In genomic region chr5:141417494-141418172, GRCh38 we compare ENCODE assay signal across 7 cellular contexts.
DNase-seq lines count a peak whose midpoint lies in the region; ATAC-seq and TF ChIP-seq lines count a peak whose summit lies in the region.
"Not testable (repeated sequence)": the region's sequence is repeated elsewhere in the genome, so short reads cannot be mapped to it uniquely, and the experiment has no call there.

TSS of gene PCDHGB7 (plus strand) at chr5:141417677. CDS start at chr5:141417860, 183 bp downstream.

- not testable (repeated sequence) for H3K36me3 ChIP-seq in WERI-Rb-1; rectal smooth muscle tissue (ENCODE audit: control insufficient read depth, insufficient read depth, low read length)

- ATAC-seq in GM18511 (IDR thresholded peaks at IDR 0.05; ENCODE audit: unreplicated experiment) (peak; percentile 57), HG02798 (IDR thresholded peaks at IDR 0.05; ENCODE audit: poor library complexity, unreplicated experiment) (peak; percentile 80)

- peak; percentile 64 for DNase-seq in NCI-H1105 (lab: John Stamatoyannopoulos, UW)
- DNase-seq in WERI-Rb-1 = peak; percentile 58
- peak; percentile 87 for DNase-seq in choroid plexus epithelial cell (ENCODE audit: low read depth)
- DNase-seq in iPS-NIHi7 (ENCODE audit: extremely low spot score) = peak; percentile 80

- not testable (repeated sequence) for H3K4me1 ChIP-seq in rectal smooth muscle tissue (ENCODE audit: control insufficient read depth, insufficient read depth, low read length)

- H3K9ac ChIP-seq in rectal smooth muscle tissue (ENCODE audit: low read length) = not testable (repeated sequence)

- H3K27ac ChIP-seq in WERI-Rb-1; rectal smooth muscle tissue (ENCODE audit: low read depth, low read length): not testable (repeated sequence)

- H3K4me3 ChIP-seq in WERI-Rb-1 (ENCODE audit: low read depth, low read length) = not testable (repeated sequence)
- H3K4me3 ChIP-seq in choroid plexus epithelial cell (ENCODE audit: low read depth, low read length) (peak within 1 kb of the TSS; percentile 58), rectal smooth muscle tissue (ENCODE audit: low read length) (peak within 1 kb of the TSS; percentile 57)

- H3K27me3 ChIP-seq in WERI-Rb-1 (ENCODE audit: insufficient read depth, low read depth, severe bottlenecking); rectal smooth muscle tissue (ENCODE audit: control insufficient read depth, insufficient read depth, low read length): not testable (repeated sequence)

- peaks cover 25% of the 10 kb centered on the region for H3K9me3 ChIP-seq in WERI-Rb-1 (ENCODE audit: severe bottlenecking)

- peak; percentile 67 for TF ChIP-seq CTCF in WERI-Rb-1 (IDR thresholded peaks at IDR 0.05; ENCODE audit: low read depth, low read length)
- TF ChIP-seq CTCF in choroid plexus epithelial cell (conservative IDR thresholded peaks at IDR 0.05; ENCODE audit: low read depth, low read length) = peak; percentile 86
